Comparison of ENCODE assay signal across 8 cellular contexts in genomic region chr17:59761385-59762021, GRCh38. TPM values are rescaled to one million over a fixed set of nuclear protein-coding genes. Genes with fewer than 3 reads are reported as not detected.
DNase-seq lines count a peak whose midpoint lies in the region; ATAC-seq and TF ChIP-seq lines count a peak whose summit lies in the region.

No MANE protein-coding gene starts in this region.

- H3K4me3 Mint-ChIP-seq in activated CD4-positive, alpha-beta memory T cell treated with anti-CD3 and anti-CD28 coated beads for 36 hours = peak overlapping the region; percentile 66

- peak overlapping the region; percentile 97 for H3K27ac Mint-ChIP-seq in activated CD4-positive, alpha-beta memory T cell treated with anti-CD3 and anti-CD28 coated beads for 36 hours

- DNase-seq in H4 (ENCODE audit: low spot score) (peak; percentile 35), foreskin melanocyte (peak; percentile 67), smooth muscle cell (lab: John Stamatoyannopoulos, UW; ENCODE audit: unreplicated experiment) (no peak), DMS153 (lab: John Stamatoyannopoulos, UW) (no peak), GOT3 (lab: John Stamatoyannopoulos, UW) (no peak)
- no peak for DNase-seq in activated CD4-positive, alpha-beta memory T cell treated with anti-CD3 and anti-CD28 coated beads for 36 hours
- no peak for DNase-seq in effector memory CD4-positive, alpha-beta T cell

- no peaks in the 10 kb centered on the region for H3K27me3 ChIP-seq in smooth muscle cell (ENCODE audit: low read depth)
- H3K27me3 ChIP-seq in effector memory CD4-positive, alpha-beta T cell (replicated peaks; ENCODE audit: control insufficient read depth, insufficient read depth, low read length, poor library complexity, severe bottlenecking) = no peaks in the 10 kb centered on the region

- no peaks in the 10 kb centered on the region for H3K9me3 ChIP-seq in smooth muscle cell (replicated peaks; ENCODE audit: low read depth)
- no peaks in the 10 kb centered on the region for H3K9me3 ChIP-seq in effector memory CD4-positive, alpha-beta T cell (ENCODE audit: control insufficient read depth, low read length)

- no peaks in the 10 kb centered on the region for H3K36me3 ChIP-seq in smooth muscle cell (ENCODE audit: low read depth)
- no peaks in the 10 kb centered on the region for H3K36me3 ChIP-seq in effector memory CD4-positive, alpha-beta T cell (ENCODE audit: control insufficient read depth, insufficient read depth, low read length)

- peaks cover 7% of the 10 kb centered on the region for H3K9me3 Mint-ChIP-seq in activated CD4-positive, alpha-beta memory T cell treated with anti-CD3 and anti-CD28 coated beads for 36 hours

- H3K4me2 ChIP-seq in smooth muscle cell = peak overlapping the region; percentile 77

- peaks cover 36% of the 10 kb centered on the region for H3F3A ChIP-seq in smooth muscle cell (ENCODE audit: low read depth)

- H3K27ac ChIP-seq in smooth muscle cell (ENCODE audit: low read depth) = peak overlapping the region; percentile 100
- no peak overlapping the region for H3K27ac ChIP-seq in effector memory CD4-positive, alpha-beta T cell (ENCODE audit: insufficient read depth, low read length, poor library complexity, severe bottlenecking)

- H2AFZ ChIP-seq in smooth muscle cell (ENCODE audit: low read depth) = no peak overlapping the region

- H3K4me3 ChIP-seq in smooth muscle cell = no peak overlapping the region
- no peak overlapping the region for H3K4me3 ChIP-seq in effector memory CD4-positive, alpha-beta T cell (ENCODE audit: insufficient read depth, low read depth, low read length, poor library complexity, severe bottlenecking)

- peaks cover 42% of the 10 kb centered on the region for H3K4me1 ChIP-seq in smooth muscle cell (ENCODE audit: low read depth)
- no peaks in the 10 kb centered on the region for H3K4me1 ChIP-seq in effector memory CD4-positive, alpha-beta T cell (ENCODE audit: control insufficient read depth, insufficient read depth, low read length, poor library complexity, severe bottlenecking)

- peaks cover 69% of the 10 kb centered on the region for H3K4me1 Mint-ChIP-seq in activated CD4-positive, alpha-beta memory T cell treated with anti-CD3 and anti-CD28 coated beads for 36 hours (ENCODE audit: low read depth)

- H3K36me3 Mint-ChIP-seq in activated CD4-positive, alpha-beta memory T cell treated with anti-CD3 and anti-CD28 coated beads for 36 hours = peaks cover 50% of the 10 kb centered on the region

- no peaks in the 10 kb centered on the region for H3K27me3 Mint-ChIP-seq in activated CD4-positive, alpha-beta memory T cell treated with anti-CD3 and anti-CD28 coated beads for 36 hours

- no peak for TF ChIP-seq CTCF in smooth muscle cell (IDR thresholded peaks at IDR 0.05; ENCODE audit: borderline replicate concordance, insufficient read depth, poor library complexity, severe bottlenecking)

- ATAC-seq in GM18502 (IDR thresholded peaks at IDR 0.05; ENCODE audit: poor library complexity, unreplicated experiment) = no peak

- peaks cover 71% of the 10 kb centered on the region for H3K79me2 ChIP-seq in smooth muscle cell (ENCODE audit: low read depth)

- intact Hi-C loops in activated CD4-positive, alpha-beta memory T cell treated with anti-CD3 and anti-CD28 coated beads for 36 hours (cut with micrococcal nuclease) = loop anchor here (1.0 kb wide), 3 partner anchors 7 to 68 kb away; no protein-coding TSS in a partner anchor

- CTCF ChIA-PET in activated CD4-positive, alpha-beta memory T cell treated with anti-CD3 and anti-CD28 coated beads for 36 hours (lab: Charles Lee) = interaction anchor here (0.6 to 1.0 kb wide), 3 partner anchors 8 to 98 kb away, joined by 3 read pairs; no protein-coding TSS in a partner anchor

- POLR2A ChIA-PET in activated CD4-positive, alpha-beta memory T cell treated with anti-CD3 and anti-CD28 coated beads for 36 hours (lab: Charles Lee) = interaction anchor here (2.3 to 9.0 kb wide), 5 partner anchors 8 to 78 kb away, joined by 10 to 242 read pairs (median 192); no protein-coding TSS in a partner anchor

- 19% methylated on average over 3 of the region's 3 CpGs for WGBS in smooth muscle cell (ENCODE audit: low lambda C conversion rate)

- H3K9ac ChIP-seq in smooth muscle cell (ENCODE audit: low read depth) = peak overlapping the region; percentile 93

- H4K20me1 ChIP-seq in smooth muscle cell (ENCODE audit: low read depth) = no peaks in the 10 kb centered on the region

RNA-seq across cellular contexts. Expression of gene VMP1, which starts 54.0 kb away (rescaled TPM):
- total RNA-seq in H4 (2014; rRNA removed; shearing (Covaris generic)) = 224 and 239 TPM in 2 replicates
- 100 to 1,000 TPM; 517 to 553 TPM for total RNA-seq in activated CD4-positive, alpha-beta memory T cell treated with anti-CD3 and anti-CD28 coated beads for 36 hours
- total RNA-seq in smooth muscle cell = 514 and 545 TPM in 2 replicates
- polyA plus RNA-seq in smooth muscle cell = 102 and 116 TPM in 2 replicates

RNA-seq across cellular contexts. Expression of gene PTRH2, which starts 54.3 kb away (rescaled TPM):
- total RNA-seq in H4 (2014; rRNA removed; shearing (Covaris generic)) = 39.9 and 52.3 TPM in 2 replicates
- 10 to 100 TPM; 35.9 TPM for total RNA-seq in activated CD4-positive, alpha-beta memory T cell treated with anti-CD3 and anti-CD28 coated beads for 36 hours
- 11.4 and 28.2 TPM in 2 replicates for total RNA-seq in smooth muscle cell
- polyA plus RNA-seq in smooth muscle cell = 26.2 and 27.5 TPM in 2 replicates

Comparison
In these comparisons a context has a peak if more than half of its experiments do, and no peak if none do; other contexts are left out.
1. DNase-seq: peak in H4 (single experiment) and foreskin melanocyte (single experiment); none in activated CD4-positive, alpha-beta memory T cell treated with anti-CD3 and anti-CD28 coated beads for 36 hours (single experiment), smooth muscle cell (single experiment), DMS153 (single experiment), effector memory CD4-positive, alpha-beta T cell (0 of 3) and GOT3 (single experiment).